8 cellular contexts compared by ENCODE assay signal in the genomic region with DNA sequence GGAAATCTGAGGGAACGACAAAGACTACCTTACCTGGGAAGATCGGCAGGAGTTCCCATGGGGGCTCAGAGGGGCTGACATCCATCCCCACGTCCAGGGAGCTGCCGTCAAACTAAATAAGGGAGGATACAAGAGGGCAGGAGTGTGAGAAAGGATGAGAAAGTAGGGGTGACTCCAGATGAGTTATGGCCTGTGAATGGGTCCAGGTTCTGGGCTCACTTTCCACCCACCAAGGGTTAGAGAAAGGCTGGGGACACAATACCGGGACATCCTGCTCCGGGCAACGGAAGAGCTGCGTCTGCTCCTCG. TPM values are rescaled to one million over a fixed set of nuclear protein-coding genes. Genes with fewer than 3 reads are reported as not detected.
DNase-seq lines count a peak whose midpoint lies in the region; ATAC-seq and TF ChIP-seq lines count a peak whose summit lies in the region.

No MANE protein-coding gene starts in this region.

- no peaks in the 10 kb centered on the region for H3K9me3 ChIP-seq in HAP-1
- no peaks in the 10 kb centered on the region for H3K9me3 ChIP-seq in hepatocyte (ENCODE audit: low read depth)

- H3K27me3 Mint-ChIP-seq in activated CD4-positive, alpha-beta memory T cell treated with anti-CD3 and anti-CD28 coated beads for 36 hours, result no peaks in the 10 kb centered on the region

- POLR2A ChIA-PET in activated CD4-positive, alpha-beta memory T cell treated with anti-CD3 and anti-CD28 coated beads for 36 hours (lab: Charles Lee), result interaction anchor here (0.9 to 2.6 kb wide), 7 partner anchors 9 to 727 kb away, joined by 3 to 9 read pairs (median 4); a partner anchor contains a TSS

- H4K20me1 ChIP-seq in hepatocyte (ENCODE audit: insufficient read depth, poor library complexity, severe bottlenecking), result no peaks in the 10 kb centered on the region

- H3K79me2 ChIP-seq in hepatocyte, result peaks cover 41% of the 10 kb centered on the region

- H3K27me3 ChIP-seq in HAP-1 (ENCODE audit: low read depth) (no peaks in the 10 kb centered on the region), hepatocyte (no peaks in the 10 kb centered on the region)

- peak overlapping the region; percentile 92 for H3K4me2 ChIP-seq in hepatocyte

- H3K27ac ChIP-seq in hepatocyte (peak overlapping the region; percentile 95), skin epidermis (peak overlapping the region; percentile 35 to 96 (median 91))

- H3K4me3 ChIP-seq in HAP-1 (peak overlapping the region; percentile 98), hepatocyte (peak overlapping the region; percentile 63), skin epidermis (peak overlapping the region; percentile 55 to 96 (median 82))

- H2AFZ ChIP-seq in hepatocyte, result peak overlapping the region; percentile 57

- peaks cover 40% of the 10 kb centered on the region for H3K4me1 Mint-ChIP-seq in activated CD4-positive, alpha-beta memory T cell treated with anti-CD3 and anti-CD28 coated beads for 36 hours (ENCODE audit: low read depth)

- H3K9me2 ChIP-seq in hepatocyte (replicated peaks; ENCODE audit: insufficient read depth), result no peaks in the 10 kb centered on the region

- H3K4me1 ChIP-seq in HAP-1 (peaks cover 17% of the 10 kb centered on the region), hepatocyte (ENCODE audit: insufficient read depth) (peaks cover 16% of the 10 kb centered on the region)

- 10% methylated on average over 9 of the region's 9 CpGs for WGBS in hepatocyte (ENCODE audit: low lambda C conversion rate, missing lambda C conversion rate)

- H3K36me3 Mint-ChIP-seq in activated CD4-positive, alpha-beta memory T cell treated with anti-CD3 and anti-CD28 coated beads for 36 hours, result peaks cover 20% of the 10 kb centered on the region

- peak overlapping the region; percentile 99 for H3K4me3 Mint-ChIP-seq in activated CD4-positive, alpha-beta memory T cell treated with anti-CD3 and anti-CD28 coated beads for 36 hours

- in situ Hi-C loops in HAP-1 (cut with MboI; ENCODE audit: low sequenced_read_pairs), result no loop called here

- CTCF ChIA-PET in activated CD4-positive, alpha-beta memory T cell treated with anti-CD3 and anti-CD28 coated beads for 36 hours (lab: Charles Lee), result interaction anchor here (0.9 to 4.3 kb wide), 4 partner anchors 9 to 80 kb away, joined by 3 to 35 read pairs (median 12); no protein-coding TSS in a partner anchor

- ATAC-seq in GM19351 (IDR thresholded peaks at IDR 0.05; ENCODE audit: unreplicated experiment), result no peak
- ATAC-seq in GM21786 (IDR thresholded peaks at IDR 0.05; ENCODE audit: unreplicated experiment), result no peak
- ATAC-seq in GM18868 (IDR thresholded peaks at IDR 0.05; ENCODE audit: unreplicated experiment), result no peak

- TF ChIP-seq CTCF in hepatocyte (IDR thresholded peaks at IDR 0.05; ENCODE audit: poor library complexity), result no peak

- DNase-seq in HAP-1 (ENCODE audit: low spot score in 2 of 2) (no peak), hepatocyte (ENCODE audit: low spot score) (no peak), SKM-1 treated with dmso at 0.1 percent for 144 hours (lab: John Stamatoyannopoulos, UW; ENCODE audit: unreplicated experiment) (no peak)
- no peak for DNase-seq in activated CD4-positive, alpha-beta memory T cell treated with anti-CD3 and anti-CD28 coated beads for 36 hours

- H3K27ac Mint-ChIP-seq in activated CD4-positive, alpha-beta memory T cell treated with anti-CD3 and anti-CD28 coated beads for 36 hours, result peak overlapping the region; percentile 96

- no peaks in the 10 kb centered on the region for H3K9me3 Mint-ChIP-seq in activated CD4-positive, alpha-beta memory T cell treated with anti-CD3 and anti-CD28 coated beads for 36 hours

- H3K36me3 ChIP-seq in HAP-1 (replicated peaks) (peaks cover 17% of the 10 kb centered on the region), hepatocyte (replicated peaks; ENCODE audit: insufficient read depth, low read depth) (no peaks in the 10 kb centered on the region)

- intact Hi-C loops in activated CD4-positive, alpha-beta memory T cell treated with anti-CD3 and anti-CD28 coated beads for 36 hours (cut with micrococcal nuclease), result no loop called here

RNA-seq across cellular contexts. Expression of a gene that starts 0.7 kb away (rescaled TPM):
- 10 to 100 TPM; 67.4 to 80.9 TPM for total RNA-seq in activated CD4-positive, alpha-beta memory T cell treated with anti-CD3 and anti-CD28 coated beads for 36 hours
- 37.9 and 41.9 TPM in 2 replicates for total RNA-seq in hepatocyte
- 43.7 and 52.6 TPM in 2 replicates for polyA plus RNA-seq in hepatocyte

RNA-seq across cellular contexts. Expression of a gene that starts 2.7 kb away (rescaled TPM):
- 1 to 10 TPM; 7.0 to 7.8 TPM for total RNA-seq in activated CD4-positive, alpha-beta memory T cell treated with anti-CD3 and anti-CD28 coated beads for 36 hours
- total RNA-seq in hepatocyte, result 5.7 and 6.0 TPM in 2 replicates
- 6.2 and 6.3 TPM in 2 replicates for polyA plus RNA-seq in hepatocyte

RNA-seq across cellular contexts. Expression of a gene that starts 18.2 kb away (rescaled TPM):
- total RNA-seq in activated CD4-positive, alpha-beta memory T cell treated with anti-CD3 and anti-CD28 coated beads for 36 hours, result 1 to 10 TPM; 5.2 to 5.8 TPM
- 11.6 and 22.0 TPM in 2 replicates for total RNA-seq in hepatocyte
- polyA plus RNA-seq in hepatocyte, result 7.3 and 9.2 TPM in 2 replicates

RNA-seq across cellular contexts. Expression of a gene that starts 24.4 kb away (rescaled TPM):
- total RNA-seq in activated CD4-positive, alpha-beta memory T cell treated with anti-CD3 and anti-CD28 coated beads for 36 hours, result under 1 TPM; 0.33 to 0.36 TPM
- total RNA-seq in hepatocyte, result 0.10 TPM in 1 of 2 replicates, not detected in the other
- 0.91 and 4.0 TPM in 2 replicates for polyA plus RNA-seq in hepatocyte

RNA-seq across cellular contexts. Expression of a gene that starts 26.6 kb away (rescaled TPM):
- total RNA-seq in activated CD4-positive, alpha-beta memory T cell treated with anti-CD3 and anti-CD28 coated beads for 36 hours, result 1 to 10 TPM; 9.5 to 9.9 TPM
- total RNA-seq in hepatocyte, result 20.2 and 27.2 TPM in 2 replicates
- polyA plus RNA-seq in hepatocyte, result 29.7 and 34.3 TPM in 2 replicates
